ENCODE assay signal across 26 cellular contexts in the genomic region with DNA sequence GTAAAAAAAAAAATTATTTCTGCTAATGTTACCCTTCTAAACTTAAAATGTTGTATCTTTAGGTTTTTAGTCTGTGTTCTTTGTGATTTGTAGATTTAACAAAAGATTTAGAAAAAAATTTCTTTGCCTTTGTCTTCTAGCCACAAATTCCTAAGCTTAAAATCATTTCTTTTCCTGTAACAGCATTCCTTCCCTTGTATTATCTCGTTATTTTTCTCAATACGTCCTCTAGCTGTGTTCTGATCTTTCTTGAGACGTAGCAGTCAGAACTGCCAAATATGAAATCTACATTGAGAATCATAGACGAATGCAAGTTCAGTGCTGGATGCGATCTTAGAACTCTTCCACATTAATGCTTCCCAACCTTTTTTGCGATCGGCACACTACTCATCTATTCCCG.
"Had no signal": no experiment of that assay in that cellular context is flagged by ENCODE, and none has a peak within 500 bp of the region (broad histone marks: within the 10 kb centered on the region; RNA-seq: fewer than 3 reads in every experiment).

No MANE protein-coding gene starts in this region.

- H3K4me1 Mint-ChIP-seq: activated CD4-positive, alpha-beta T cell treated with anti-CD3 and anti-CD28 coated beads for 36 hours; activated naive CD8-positive, alpha-beta T cell treated with anti-CD3 and anti-CD28 coated beads for 36 hours; activated T-helper 17 cell treated with anti-CD3 and anti-CD28 coated beads, Interleukin-2, amount 50 U/mL, for 72 hours had no signal

- H3K4me3 ChIP-seq: SJSA1 had no signal

- H3K27me3 Mint-ChIP-seq: activated CD4-positive, alpha-beta T cell treated with anti-CD3 and anti-CD28 coated beads for 36 hours; activated CD8-positive, alpha-beta T cell treated with anti-CD3 and anti-CD28 coated beads for 36 hours; activated naive CD8-positive, alpha-beta T cell treated with anti-CD3 and anti-CD28 coated beads for 36 hours; activated T-helper 17 cell treated with anti-CD3 and anti-CD28 coated beads, Interleukin-2, amount 50 U/mL, for 72 hours had no signal

- H3K4me2 ChIP-seq: KMS-11, SK-N-SH had no signal

- H3K4me1 ChIP-seq: SJSA1 had no signal

- H3K9me3 ChIP-seq: SJSA1, SK-N-SH had no signal

- H3K27ac Mint-ChIP-seq: activated CD4-positive, alpha-beta T cell treated with anti-CD3 and anti-CD28 coated beads for 36 hours; activated CD8-positive, alpha-beta T cell treated with anti-CD3 and anti-CD28 coated beads for 36 hours; activated naive CD8-positive, alpha-beta T cell treated with anti-CD3 and anti-CD28 coated beads for 36 hours; activated T-cell treated with anti-CD3 and anti-CD28 coated beads, Interleukin-2, amount 50 U/mL, for 72 hours; activated T-helper 17 cell treated with anti-CD3 and anti-CD28 coated beads, Interleukin-2, amount 50 U/mL, for 72 hours; T-helper 1 cell treated with Interleukin-12 subunit alpha and Interleukin-12 subunit beta and Interleukin-4 antibody, amounts not matched to agents 30 μg/mL and 1 μg/mL, for 36 hours; T-helper 2 cell treated with Interferon-gamma antibody and Interleukin-4, amounts not matched to agents 5 μg/mL and 100 μg/mL, for 36 hours had no signal

- H3K9ac ChIP-seq: KMS-11, SK-N-SH had no signal

- DNase-seq: activated CD4-positive, alpha-beta T cell treated with anti-CD3 and anti-CD28 coated beads for 36 hours; activated CD8-positive, alpha-beta T cell treated with anti-CD3 and anti-CD28 coated beads for 36 hours; activated effector memory CD4-positive, alpha-beta T cell treated with anti-CD3 and anti-CD28 coated beads, Interleukin-2, amount 50 U/mL, for 16 hours; activated naive CD4-positive, alpha-beta T cell; activated naive CD4-positive, alpha-beta T cell treated with anti-CD3 and anti-CD28 coated beads, Interleukin-2, amount 50 U/mL, for 16 hours; activated naive CD8-positive, alpha-beta T cell treated with anti-CD3 and anti-CD28 coated beads for 36 hours; activated T-cell treated with anti-CD3 and anti-CD28 coated beads, Interleukin-2, amount 50 U/mL, for 1 hour; activated T-cell treated with anti-CD3 and anti-CD28 coated beads, Interleukin-2, amount 50 U/mL, for 72 hours; amygdala; MM.1S; NCI-H1092; NCI-H1436 treated with DMSO at 0.1 percent for 48 hours; NCI-H1694 treated with DMSO at 0.1 percent for 48 hours; NCI-H2029; NCI-H510A; NCI-H526; NCI-H748 treated with DMSO at 0.1 percent for 48 hours; OCI-M1; SHP77; SK-N-SH had no signal

- H3K27ac ChIP-seq: KMS-11, SJSA1 had no signal

- H3K9me3 Mint-ChIP-seq: activated naive CD8-positive, alpha-beta T cell treated with anti-CD3 and anti-CD28 coated beads for 36 hours; activated T-cell treated with anti-CD3 and anti-CD28 coated beads, Interleukin-2, amount 50 U/mL, for 72 hours; activated T-helper 17 cell treated with anti-CD3 and anti-CD28 coated beads, Interleukin-2, amount 50 U/mL, for 72 hours; T-helper 2 cell treated with Interferon-gamma antibody and Interleukin-4, amounts not matched to agents 5 μg/mL and 100 μg/mL, for 36 hours had no signal

- H3K27me3 ChIP-seq: SJSA1 had no signal

- ATAC-seq: activated CD4-positive, alpha-beta T cell treated with anti-CD3 and anti-CD28 coated beads for 36 hours; activated CD4-positive, CD25-positive, alpha-beta regulatory T cell treated with anti-CD3 and anti-CD28 coated beads, Interleukin-2, amount 50 U/mL, for 24 hours; activated CD8-positive, alpha-beta T cell treated with anti-CD3 and anti-CD28 coated beads for 36 hours; activated T-cell treated with anti-CD3 and anti-CD28 coated beads, Interleukin-2, amount 50 U/mL, for 72 hours; activated T-helper 17 cell treated with anti-CD3 and anti-CD28 coated beads, Interleukin-2, amount 50 U/mL, for 72 hours had no signal

- H3K4me3 Mint-ChIP-seq: activated CD4-positive, alpha-beta T cell treated with anti-CD3 and anti-CD28 coated beads for 36 hours; activated CD8-positive, alpha-beta T cell treated with anti-CD3 and anti-CD28 coated beads for 36 hours; activated naive CD8-positive, alpha-beta T cell treated with anti-CD3 and anti-CD28 coated beads for 36 hours; activated T-cell treated with anti-CD3 and anti-CD28 coated beads, Interleukin-2, amount 50 U/mL, for 72 hours; activated T-helper 17 cell treated with anti-CD3 and anti-CD28 coated beads, Interleukin-2, amount 50 U/mL, for 72 hours; T-helper 1 cell treated with Interleukin-12 subunit alpha and Interleukin-12 subunit beta and Interleukin-4 antibody, amounts not matched to agents 30 μg/mL and 1 μg/mL, for 36 hours; T-helper 2 cell treated with Interferon-gamma antibody and Interleukin-4, amounts not matched to agents 5 μg/mL and 100 μg/mL, for 36 hours had no signal
